Comparison of ENCODE assay signal across 17 cellular contexts in genomic region chr18:40974448-40974847, GRCh38.
"Had no signal": no experiment of that assay in that cellular context is flagged by ENCODE, and none has a peak within 500 bp of the region (broad histone marks: within the 10 kb centered on the region; RNA-seq: fewer than 3 reads in every experiment).

No MANE protein-coding gene starts in this region.

- H3K27ac ChIP-seq: stomach, suprapubic skin, testis, thoracic aorta, thyroid gland, tibial artery, tibial nerve, transverse colon, upper lobe of left lung, upper lobe of right lung, uterus, vagina had no signal

- H3K4me1 ChIP-seq: stomach, suprapubic skin, testis, thyroid gland, tibial artery, tibial nerve, transverse colon, upper lobe of left lung, upper lobe of right lung, uterus, vagina had no signal

- H3K9me3 ChIP-seq: testis, thyroid gland, upper lobe of right lung, uterus, vagina had no signal

- H3K4me3 ChIP-seq: stomach, suprapubic skin, testis, thoracic aorta, thyroid gland, tibial artery, tibial nerve, transverse colon, upper lobe of left lung, upper lobe of right lung, uterus, vagina had no signal

- H3K36me3 ChIP-seq: stomach, suprapubic skin, thoracic aorta, thyroid gland, tibial artery, tibial nerve, transverse colon, upper lobe of left lung, upper lobe of right lung, uterus, vagina had no signal

- ATAC-seq: stimulated activated effector memory CD8-positive, alpha-beta T cell treated with anti-CD3 and anti-CD28 coated beads, Interleukin-12 subunit alpha, Interleukin-12 subunit beta, amount 100 ng/mL, for 72 hours; stimulated activated memory B cell treated with anti-CD40 and anti-IgM and Interleukin-4, amounts not matched to agents 10 μg/mL and 1 μg/mL and 100 μg/mL, for 72 hours; stimulated activated naive B cell treated with anti-CD40 and anti-IgM and Interleukin-4, amounts not matched to agents 10 μg/mL and 1 μg/mL and 100 μg/mL, for 72 hours; stimulated activated naive CD8-positive, alpha-beta T cell treated with anti-CD3 and anti-CD28 coated beads, Interleukin-15, amount 100 ng/mL, for 72 hours; stimulated activated naive CD8-positive, alpha-beta T cell treated with anti-CD3 and anti-CD28 coated beads, Interleukin-15, Interleukin-2, amounts not matched to agents 100 U/mL and 50 U/mL, for 24 hours; upper lobe of right lung had no signal
